In genomic region chr10:104505521-104506041, GRCh38 we compare ENCODE assay signal across 27 cellular contexts.
"Had no signal": no experiment of that assay in that cellular context is flagged by ENCODE, and none has a peak within 500 bp of the region (broad histone marks: within the 10 kb centered on the region; RNA-seq: fewer than 3 reads in every experiment).

No MANE protein-coding gene starts in this region.

- H3K9me3 Mint-ChIP-seq: activated CD4-positive, alpha-beta memory T cell treated with anti-CD3 and anti-CD28 coated beads, Interleukin-2, amount 10 ng/mL, durations not matched to agents 7 days and 5 days; activated naive CD4-positive, alpha-beta T cell treated with anti-CD3 and anti-CD28 coated beads for 36 hours; activated T-helper 17 cell treated with anti-CD3 and anti-CD28 coated beads, Interleukin-2, amount 50 U/mL, for 72 hours; T-cell had no signal

- H3K27ac Mint-ChIP-seq: activated CD4-positive, alpha-beta memory T cell treated with anti-CD3 and anti-CD28 coated beads, Interleukin-2, amount 10 ng/mL, durations not matched to agents 7 days and 5 days; activated CD4-positive, alpha-beta T cell treated with anti-CD3 and anti-CD28 coated beads for 36 hours; activated naive CD4-positive, alpha-beta T cell treated with anti-CD3 and anti-CD28 coated beads for 36 hours; activated naive CD8-positive, alpha-beta T cell; activated T-helper 17 cell treated with anti-CD3 and anti-CD28 coated beads, Interleukin-2, amount 50 U/mL, for 72 hours; T-cell had no signal

- H3K4me3 Mint-ChIP-seq: activated CD4-positive, alpha-beta memory T cell treated with anti-CD3 and anti-CD28 coated beads, Interleukin-2, amount 10 ng/mL, durations not matched to agents 7 days and 5 days; activated CD4-positive, alpha-beta T cell treated with anti-CD3 and anti-CD28 coated beads for 36 hours; activated naive CD4-positive, alpha-beta T cell treated with anti-CD3 and anti-CD28 coated beads for 36 hours; activated naive CD8-positive, alpha-beta T cell; activated T-helper 17 cell treated with anti-CD3 and anti-CD28 coated beads, Interleukin-2, amount 50 U/mL, for 72 hours; T-cell had no signal

- H3K27me3 ChIP-seq: brain microvascular endothelial cell, cardiac muscle cell had no signal

- DNase-seq: activated CD4-positive, alpha-beta memory T cell treated with anti-CD3 and anti-CD28 coated beads, Interleukin-2, amount 10 ng/mL, durations not matched to agents 7 days and 5 days; activated CD4-positive, alpha-beta T cell treated with anti-CD3 and anti-CD28 coated beads for 36 hours; activated CD4-positive, alpha-beta T cell treated with anti-CD3 and anti-CD28 coated beads, Interleukin-2, amount 50 U/mL, for 1 hour; activated gamma-delta T cell; activated naive CD4-positive, alpha-beta T cell treated with anti-CD3 and anti-CD28 coated beads for 36 hours; activated T-cell treated with anti-CD3 and anti-CD28 coated beads for 4 hours; activated T-cell treated with anti-CD3 and anti-CD28 coated beads, Interleukin-2, amount 50 U/mL, for 48 hours; brain microvascular endothelial cell; cerebellar nuclear complex; NCI-H1092; NCI-H1417; NCI-H1930; NCI-H2107; NCI-H2171 treated with DMSO at 0.1 percent for 48 hours; NCI-H226; NCI-H526; NCI-H774; NK-92 treated with Interleukin-12 subunit alpha and Interleukin-12 subunit beta, amount 100 ng/mL, for 24 hours; PC-3; SIG-M5; T-cell; T-helper 2 cell; T1000 had no signal

- H3K4me1 Mint-ChIP-seq: activated CD4-positive, alpha-beta memory T cell treated with anti-CD3 and anti-CD28 coated beads, Interleukin-2, amount 10 ng/mL, durations not matched to agents 7 days and 5 days; activated CD4-positive, alpha-beta T cell treated with anti-CD3 and anti-CD28 coated beads for 36 hours; activated T-helper 17 cell treated with anti-CD3 and anti-CD28 coated beads, Interleukin-2, amount 50 U/mL, for 72 hours; T-cell had no signal

- H3K4me3 ChIP-seq: cardiac muscle cell had no signal

- H3K36me3 Mint-ChIP-seq: activated naive CD8-positive, alpha-beta T cell; T-cell had no signal

- H3K36me3 ChIP-seq: brain microvascular endothelial cell, cardiac muscle cell had no signal

- FAIRE-seq: TTC549 had no signal

- ATAC-seq: activated CD4-positive, alpha-beta T cell treated with anti-CD3 and anti-CD28 coated beads for 36 hours; activated T-helper 17 cell treated with anti-CD3 and anti-CD28 coated beads, Interleukin-2, amount 50 U/mL, for 72 hours; PC-3; T-cell had no signal

- H3K27ac ChIP-seq: brain microvascular endothelial cell, cardiac muscle cell had no signal
